8 cellular contexts compared by ENCODE assay signal in the genomic region with DNA sequence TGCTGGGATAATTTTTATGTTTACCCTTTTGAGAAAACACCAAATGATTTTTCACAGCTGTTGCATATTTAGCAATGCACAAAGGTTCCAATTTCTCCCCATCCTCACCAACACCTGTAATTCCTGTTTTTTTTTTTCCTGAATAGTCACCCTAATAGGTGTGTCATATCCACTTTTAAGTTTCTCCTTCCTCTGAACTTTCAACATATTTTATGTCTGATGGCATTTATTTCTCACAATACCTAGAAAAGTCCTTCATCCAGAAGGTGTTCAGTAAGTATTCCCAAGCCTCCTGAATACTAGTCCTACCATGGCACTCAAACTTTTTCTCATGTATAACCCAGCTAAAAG. TPM values are rescaled to one million over a fixed set of nuclear protein-coding genes. Genes with fewer than 3 reads are reported as not detected.
DNase-seq lines count a peak whose midpoint lies in the region; ATAC-seq and TF ChIP-seq lines count a peak whose summit lies in the region.

No MANE protein-coding gene starts in this region.

- peak overlapping the region; percentile 92 for H3K27ac ChIP-seq in left ventricle myocardium inferior (replicated peaks)
- H3K27ac ChIP-seq in mesodermal cell (ENCODE audit: low read depth, low read length, severe bottlenecking) = no peak overlapping the region
- H3K27ac ChIP-seq in vagina = peak overlapping the region; percentile 96

- H3K27me3 ChIP-seq in left ventricle myocardium inferior (ENCODE audit: low read depth) = no peaks in the 10 kb centered on the region
- H3K27me3 ChIP-seq in vagina = no peaks in the 10 kb centered on the region

- H3K4me3 ChIP-seq in left ventricle myocardium inferior (peak overlapping the region; percentile 79), mesodermal cell (ENCODE audit: extremely low read depth, insufficient read depth, low read length, poor library complexity, severe bottlenecking) (peak overlapping the region; percentile 82), vagina (peak overlapping the region; percentile 66 to 69)

- H3K4me3 Mint-ChIP-seq in MCF 10A (ENCODE audit: unreplicated experiment) = peak overlapping the region; percentile 96

- H3K4me1 ChIP-seq in left ventricle myocardium inferior = peaks cover 62% of the 10 kb centered on the region
- H3K4me1 ChIP-seq in mesodermal cell (ENCODE audit: control insufficient read depth, insufficient read depth, low read length, poor library complexity, severe bottlenecking) = peaks cover 12% of the 10 kb centered on the region
- peaks cover 38% of the 10 kb centered on the region for H3K4me1 ChIP-seq in vagina

- no peaks in the 10 kb centered on the region for H3K27me3 Mint-ChIP-seq in MCF 10A (ENCODE audit: insufficient read depth, unreplicated experiment)

- POLR2A ChIA-PET in MCF 10A (lab: Yijun Ruan, JAX) = interaction anchor here (0.6 to 6.3 kb wide), 10 partner anchors 10 to 843 kb away, joined by 3 to 180 read pairs (median 10); a partner anchor contains a TSS

- H3K4me1 Mint-ChIP-seq in MCF 10A (ENCODE audit: insufficient read depth, unreplicated experiment) = peaks cover 20% of the 10 kb centered on the region

- CTCF ChIA-PET in MCF 10A (lab: Yijun Ruan, JAX) = interaction anchor here (0.5 to 2.6 kb wide), 10 partner anchors 9 to 1646 kb away, joined by 3 to 16 read pairs (median 4); a partner anchor contains a TSS

- DNase-seq in left ventricle myocardium inferior = no peak
- DNase-seq in left ventricle myocardium superior = no peak
- DNase-seq in MCF 10A (ENCODE audit: unreplicated experiment) = no peak
- DNase-seq in vagina (ENCODE audit: extremely low spot score in 2 of 2) = no peak
- DNase-seq in mucosa of gallbladder (ENCODE audit: low spot score) = no peak
- DNase-seq in SIG-M5 (lab: John Stamatoyannopoulos, UW) = no peak

- no peaks in the 10 kb centered on the region for H3K9me3 Mint-ChIP-seq in MCF 10A (ENCODE audit: unreplicated experiment)

- BruUV-seq in MCF 10A (replicated peaks; lab: Mats Ljungman, UMichigan) = no TSS peak

- H3K27ac Mint-ChIP-seq in MCF 10A (ENCODE audit: low read depth, unreplicated experiment) = peak overlapping the region; percentile 98

- ATAC-seq in left ventricle myocardium superior (no peak), GM21381 (IDR thresholded peaks at IDR 0.05; ENCODE audit: unreplicated experiment) (no peak)

- intact Hi-C loops in left ventricle myocardium inferior (cut with micrococcal nuclease) = no loop called here
- intact Hi-C loops in left ventricle myocardium superior (cut with micrococcal nuclease) = no loop called here
- intact Hi-C loops in MCF 10A (cut with micrococcal nuclease) = loop anchor here (2.0 kb wide), 1 partner anchor 112 kb away; no protein-coding TSS in a partner anchor
- intact Hi-C loops in vagina (cut with DNase I) = no loop called here

- H3K36me3 ChIP-seq in left ventricle myocardium inferior (peaks cover 57% of the 10 kb centered on the region), mesodermal cell (ENCODE audit: control insufficient read depth, insufficient read depth, low read length) (peaks cover 58% of the 10 kb centered on the region), vagina (peaks cover 0 to 34% of the 10 kb centered on the region in 2 donors)

- peaks cover 75% of the 10 kb centered on the region for H3K36me3 Mint-ChIP-seq in MCF 10A (ENCODE audit: insufficient read depth, unreplicated experiment)

- TF ChIP-seq CTCF in left ventricle myocardium inferior (IDR thresholded peaks at IDR 0.05; ENCODE audit: borderline replicate concordance) (no peak), MCF 10A (IDR thresholded peaks at IDR 0.05; ENCODE audit: unreplicated experiment) (no peak), vagina (IDR thresholded peaks at IDR 0.05) (no peak)

- no peaks in the 10 kb centered on the region for H3K9me3 ChIP-seq in left ventricle myocardium inferior (replicated peaks)
- H3K9me3 ChIP-seq in mesodermal cell (ENCODE audit: control insufficient read depth, low read length) = no peaks in the 10 kb centered on the region
- no peaks in the 10 kb centered on the region for H3K9me3 ChIP-seq in vagina

- TF ChIP-seq POLR2A in vagina (IDR thresholded peaks at IDR 0.05) = no peak

RNA-seq across cellular contexts. Expression of a gene that starts 1.5 kb away (rescaled TPM):
- total RNA-seq in left ventricle myocardium inferior (770 TPM), left ventricle myocardium superior (816 TPM), MCF 10A (2022) (1,386 and 1,793 TPM in 2 replicates), vagina (1,243 TPM), mucosa of gallbladder (827 TPM)
- polyA plus RNA-seq in mesodermal cell (2013, experiment 1 of 2) = 2,474 TPM
- 2,490 TPM for polyA plus RNA-seq in mesodermal cell (2013, experiment 2 of 2)

RNA-seq across cellular contexts. Expression of a gene that starts 8.1 kb away (rescaled TPM):
- total RNA-seq in left ventricle myocardium inferior (10.3 TPM), left ventricle myocardium superior (12.0 TPM), MCF 10A (2022) (28.9 and 30.0 TPM in 2 replicates), vagina (27.5 TPM), mucosa of gallbladder (15.5 TPM)
- polyA plus RNA-seq in mesodermal cell (2013, experiment 1 of 2) = 13.3 TPM
- 14.7 TPM for polyA plus RNA-seq in mesodermal cell (2013, experiment 2 of 2)

RNA-seq across cellular contexts. Expression of a gene that starts 39.4 kb away (rescaled TPM):
- total RNA-seq in left ventricle myocardium inferior (5.9 TPM), left ventricle myocardium superior (6.5 TPM), MCF 10A (2022) (11.5 and 14.2 TPM in 2 replicates), vagina (11.0 TPM), mucosa of gallbladder (10.6 TPM)
- 12.8 TPM for polyA plus RNA-seq in mesodermal cell (2013, experiment 1 of 2)
- 12.0 TPM for polyA plus RNA-seq in mesodermal cell (2013, experiment 2 of 2)
